Comparison of ENCODE assay signal across 10 cellular contexts in genomic region chr15:101267320-101268104, GRCh38. TPM values are rescaled to one million over a fixed set of nuclear protein-coding genes. Genes with fewer than 3 reads are reported as not detected.
DNase-seq lines count a peak whose midpoint lies in the region; TF ChIP-seq lines count a peak whose summit lies in the region.
"Had no signal": no experiment of that assay in that cellular context is flagged by ENCODE, and none has a peak within 500 bp of the region (broad histone marks: within the 10 kb centered on the region; RNA-seq: fewer than 3 reads in every experiment).

No MANE protein-coding gene starts in this region.

- CTCF ChIA-PET in A673 (lab: Charles Lee), result no interaction called here

- TF ChIP-seq CTCF in AG10803 (conservative IDR thresholded peaks at IDR 0.05; ENCODE audit: low read length) (peak; percentile 15; the same call in 1 of the 2 replicates), fibroblast of the aortic adventitia (IDR thresholded peaks at IDR 0.05; ENCODE audit: insufficient read depth, low read length) (no peak), osteoblast (IDR thresholded peaks at IDR 0.05; ENCODE audit: extremely low read depth, low read depth, low read length) (no peak), A673 (conservative IDR thresholded peaks at IDR 0.05; ENCODE audit: low read depth, low read length) (no peak)

- BruUV-seq in A673 (replicated peaks; lab: Mats Ljungman, UMichigan), result no TSS peak

- H3K36me3 ChIP-seq in osteoblast (ENCODE audit: insufficient read depth, low read length), result peaks cover 33% of the 10 kb centered on the region
- peaks cover 25% of the 10 kb centered on the region for H3K36me3 ChIP-seq in A673 (ENCODE audit: insufficient read depth, low read length, poor library complexity, severe bottlenecking)

- H3K4me2 ChIP-seq in osteoblast (ENCODE audit: insufficient read depth, low read length), result peak overlapping the region; percentile 62

- peak overlapping the region; percentile 18 for H3K4me3 ChIP-seq in AG10803 (ENCODE audit: low read length)
- peak overlapping the region; percentile 35 for H3K4me3 ChIP-seq in fibroblast of the aortic adventitia (ENCODE audit: low read depth, low read length)
- H3K4me3 ChIP-seq in osteoblast (ENCODE audit: insufficient read depth, low read length), result no peak overlapping the region
- no peak overlapping the region for H3K4me3 ChIP-seq in A673 (ENCODE audit: low read depth, low read length, poor library complexity, severe bottlenecking)

- intact Hi-C loops in A673 (cut with micrococcal nuclease; ENCODE audit: unreplicated experiment), result no loop called here

- H2AFZ ChIP-seq in osteoblast (ENCODE audit: low read length), result peak overlapping the region; percentile 1

- H3K79me2 ChIP-seq in osteoblast (ENCODE audit: insufficient read depth, low read length), result no peaks in the 10 kb centered on the region

- no peaks in the 10 kb centered on the region for H3K9me3 ChIP-seq in osteoblast (ENCODE audit: low read depth, low read length)
- H3K9me3 ChIP-seq in A673 (ENCODE audit: low read depth, low read length, poor library complexity, severe bottlenecking), result no peaks in the 10 kb centered on the region

- H4K20me1 ChIP-seq in osteoblast (ENCODE audit: insufficient read depth, low read length), result no peaks in the 10 kb centered on the region

- H3K27ac ChIP-seq in osteoblast (ENCODE audit: low read depth, low read length) (peak overlapping the region; percentile 73), A673 (ENCODE audit: low read depth, low read length, poor library complexity, severe bottlenecking) (no peak overlapping the region)

- H3K4me1 ChIP-seq in osteoblast (ENCODE audit: insufficient read depth, low read length) (peaks cover 41% of the 10 kb centered on the region), A673 (ENCODE audit: insufficient read depth, low read length, poor library complexity, severe bottlenecking) (no peaks in the 10 kb centered on the region)

- POLR2A ChIA-PET in A673 (lab: Charles Lee; ENCODE audit: low non-redundant PET), result no interaction called here

- H3K27me3 ChIP-seq in osteoblast (ENCODE audit: insufficient read depth, low read length) (no peaks in the 10 kb centered on the region), A673 (replicated peaks; ENCODE audit: insufficient read depth, low read depth, low read length, poor library complexity) (no peaks in the 10 kb centered on the region)

- peak; percentile 99 for DNase-seq in AG10803 (ENCODE audit: low read depth)
- peak; percentile 98 for DNase-seq in RPMI7951 (ENCODE audit: low read depth)
- peak; percentile 95 for DNase-seq in fibroblast of the aortic adventitia (ENCODE audit: low read depth)
- DNase-seq in osteoblast (ENCODE audit: insufficient read length, low spot score, missing footprints), result peak; percentile 94
- no peak for DNase-seq in GDM1 (lab: John Stamatoyannopoulos, UW)
- no peak for DNase-seq in activated effector memory CD4-positive, alpha-beta T cell treated with Interleukin-2 at 50 U/mL for 16 hours
- no peak for DNase-seq in A673 (ENCODE audit: low spot score)
- no peak for DNase-seq in NCI-H2029 treated with DMSO at 0.1 percent for 48 hours (lab: John Stamatoyannopoulos, UW)
- DNase-seq: COR-L47, foreskin melanocyte had no signal

RNA-seq across cellular contexts. Expression of gene SELENOS, which starts 9.8 kb away (rescaled TPM):
- total RNA-seq in RPMI7951 (2014; rRNA removed; shearing (Covaris generic)), result 111 and 145 TPM in 2 replicates
- 52.7 and 65.3 TPM in 2 replicates for total RNA-seq in fibroblast of the aortic adventitia (ENCODE audit: low replicate concordance)
- total RNA-seq in osteoblast, result 74.3 and 79.6 TPM in 2 replicates
- 40.1 and 40.6 TPM in 2 replicates for total RNA-seq in A673 (2021)

RNA-seq across cellular contexts. Expression of gene CHSY1, which starts 15.7 kb away (rescaled TPM):
- total RNA-seq in RPMI7951 (2014; rRNA removed; shearing (Covaris generic)), result 37.7 and 41.5 TPM in 2 replicates
- total RNA-seq in fibroblast of the aortic adventitia (ENCODE audit: low replicate concordance) (34.4 and 40.9 TPM in 2 replicates), osteoblast (36.8 and 39.1 TPM in 2 replicates), A673 (2021) (47.0 and 48.3 TPM in 2 replicates)

RNA-seq across cellular contexts. Expression of gene SNRPA1, which starts 27.5 kb away (rescaled TPM):
- 39.8 and 43.0 TPM in 2 replicates for total RNA-seq in RPMI7951 (2014; rRNA removed; shearing (Covaris generic))
- total RNA-seq in fibroblast of the aortic adventitia (ENCODE audit: low replicate concordance) (17.5 and 26.2 TPM in 2 replicates), osteoblast (7.1 and 9.8 TPM in 2 replicates), A673 (2021) (192 and 206 TPM in 2 replicates)

Comparison
In these comparisons a context has a peak if more than half of its experiments do, and no peak if none do; other contexts are left out.
1. DNase-seq: peak in AG10803 (single experiment), RPMI7951 (single experiment), fibroblast of the aortic adventitia (single experiment) and osteoblast (single experiment); none in GDM1 (single experiment), activated effector memory CD4-positive, alpha-beta T cell treated with Interleukin-2 at 50 U/mL for 16 hours (single experiment), A673 (single experiment) and NCI-H2029 treated with DMSO at 0.1 percent for 48 hours (single experiment).
2. H3K4me3 ChIP-seq: peak in AG10803 (single experiment) and fibroblast of the aortic adventitia (single experiment); none in osteoblast (single experiment) and A673 (single experiment).